19 cellular contexts compared by ENCODE assay signal in genomic region chr10:102841827-102842345, GRCh38. TPM values are rescaled to one million over a fixed set of nuclear protein-coding genes. Genes with fewer than 3 reads are reported as not detected.
DNase-seq lines count a peak whose midpoint lies in the region; ATAC-seq and TF ChIP-seq lines count a peak whose summit lies in the region.
"Had no signal": no experiment of that assay in that cellular context is flagged by ENCODE, and none has a peak within 500 bp of the region (broad histone marks: within the 10 kb centered on the region; RNA-seq: fewer than 3 reads in every experiment).

No MANE protein-coding gene starts in this region.

- TF ChIP-seq CTCF in left lung (IDR thresholded peaks at IDR 0.05) (no peak), MCF 10A (IDR thresholded peaks at IDR 0.05; ENCODE audit: unreplicated experiment) (no peak)

- intact Hi-C loops in left lung (cut with DNase I) (no loop called here), MCF 10A (cut with micrococcal nuclease) (no loop called here)
- intact Hi-C loops in activated naive CD4-positive, alpha-beta T cell treated with anti-CD3 and anti-CD28 coated beads for 36 hours (cut with micrococcal nuclease) = no loop called here

- H3K27me3 ChIP-seq in left lung = no peaks in the 10 kb centered on the region
- H3K27me3 ChIP-seq: BLaER1 had no signal

- CTCF ChIA-PET in activated naive CD4-positive, alpha-beta T cell treated with anti-CD3 and anti-CD28 coated beads for 36 hours (lab: Charles Lee) = no interaction called here
- CTCF ChIA-PET in MCF 10A (lab: Yijun Ruan, JAX) = interaction anchor here (0.5 to 0.6 kb wide), 2 partner anchors 8 to 388 kb away, joined by 4 to 5 read pairs; no protein-coding TSS in a partner anchor

- ATAC-seq in left lung (peak; percentile 35), GM21367 (IDR thresholded peaks at IDR 0.05; ENCODE audit: unreplicated experiment) (no peak)
- ATAC-seq: GM23338 had no signal

- POLR2A ChIA-PET in MCF 10A (lab: Yijun Ruan, JAX) = no interaction called here

- no peaks in the 10 kb centered on the region for H3K36me3 ChIP-seq in left lung
- H3K36me3 ChIP-seq: BLaER1 had no signal

- H3K27me3 Mint-ChIP-seq in activated naive CD4-positive, alpha-beta T cell treated with anti-CD3 and anti-CD28 coated beads for 36 hours (ENCODE audit: low read depth) = peaks cover 3% of the 10 kb centered on the region
- H3K27me3 Mint-ChIP-seq in MCF 10A (ENCODE audit: insufficient read depth, unreplicated experiment) = peaks cover 28% of the 10 kb centered on the region

- no peak overlapping the region for H3K27ac ChIP-seq in left lung
- H3K27ac ChIP-seq: BLaER1 had no signal

- no TSS peak for BruUV-seq in MCF 10A (replicated peaks; lab: Mats Ljungman, UMichigan)

- H3K9me3 ChIP-seq in left lung = peaks cover 0 to 21% of the 10 kb centered on the region in 2 donors

- peaks cover 9% of the 10 kb centered on the region for H3K9me3 Mint-ChIP-seq in activated naive CD4-positive, alpha-beta T cell treated with anti-CD3 and anti-CD28 coated beads for 36 hours
- H3K9me3 Mint-ChIP-seq in MCF 10A (ENCODE audit: unreplicated experiment) = peaks cover 32% of the 10 kb centered on the region

- DNase-seq in DMS79 treated with DMSO at 0.1 percent for 48 hours (lab: John Stamatoyannopoulos, UW) (peak; percentile 60), left lung (no peak), mesenteric fat pad (ENCODE audit: low spot score) (peak; percentile 51), NCI-H1436 (lab: John Stamatoyannopoulos, UW) (no peak), MCF 10A (ENCODE audit: unreplicated experiment) (no peak)
- DNase-seq in activated naive CD4-positive, alpha-beta T cell treated with anti-CD3 and anti-CD28 coated beads for 36 hours = no peak
- DNase-seq: 8988T; CD4-positive, alpha-beta memory T cell; DMS153; DND-41; EL; HCEC 1CT had no signal

- no peak overlapping the region for H3K4me3 Mint-ChIP-seq in activated naive CD4-positive, alpha-beta T cell treated with anti-CD3 and anti-CD28 coated beads for 36 hours
- no peak overlapping the region for H3K4me3 Mint-ChIP-seq in MCF 10A (ENCODE audit: unreplicated experiment)
- H3K4me3 Mint-ChIP-seq: CD14-positive monocyte, GM23338 had no signal

- no peaks in the 10 kb centered on the region for H3K4me1 ChIP-seq in left lung
- H3K4me1 ChIP-seq: BLaER1 had no signal

- H3K27ac Mint-ChIP-seq in activated naive CD4-positive, alpha-beta T cell treated with anti-CD3 and anti-CD28 coated beads for 36 hours = no peak overlapping the region
- H3K27ac Mint-ChIP-seq in MCF 10A (ENCODE audit: low read depth, unreplicated experiment) = no peak overlapping the region
- H3K27ac Mint-ChIP-seq: CD14-positive monocyte; CD4-positive, alpha-beta memory T cell; GM23338 had no signal

- no peaks in the 10 kb centered on the region for H3K4me1 Mint-ChIP-seq in activated naive CD4-positive, alpha-beta T cell treated with anti-CD3 and anti-CD28 coated beads for 36 hours (ENCODE audit: low read depth)
- H3K4me1 Mint-ChIP-seq in MCF 10A (ENCODE audit: insufficient read depth, unreplicated experiment) = no peaks in the 10 kb centered on the region
- H3K4me1 Mint-ChIP-seq: CD14-positive monocyte; CD4-positive, alpha-beta memory T cell had no signal

- no peaks in the 10 kb centered on the region for H3K36me3 Mint-ChIP-seq in activated naive CD4-positive, alpha-beta T cell treated with anti-CD3 and anti-CD28 coated beads for 36 hours (ENCODE audit: low read depth)
- H3K36me3 Mint-ChIP-seq in MCF 10A (ENCODE audit: insufficient read depth, unreplicated experiment) = no peaks in the 10 kb centered on the region

- H3K4me3 ChIP-seq in left lung = no peak overlapping the region
- H3K4me3 ChIP-seq: BLaER1, GM23338 had no signal

RNA-seq across cellular contexts. Expression of gene CYP17A1, which starts 4.7 kb away (rescaled TPM):
- total RNA-seq in left lung (under 1 TPM; 0.52 to 0.58 TPM), mesenteric fat pad (not detected), MCF 10A (2022) (not detected in 2 replicates)
- not detected for total RNA-seq in activated naive CD4-positive, alpha-beta T cell treated with anti-CD3 and anti-CD28 coated beads for 36 hours
- total RNA-seq: A673; CD4-positive, alpha-beta memory T cell; G401; GM23338; HT-29 had no signal

RNA-seq across cellular contexts. Expression of gene BORCS7, which starts 12.2 kb away (rescaled TPM):
- total RNA-seq in left lung (10 to 100 TPM; 15.6 to 24.6 TPM), mesenteric fat pad (25.7 TPM), MCF 10A (2022) (13.1 and 18.0 TPM in 2 replicates)
- total RNA-seq in activated naive CD4-positive, alpha-beta T cell treated with anti-CD3 and anti-CD28 coated beads for 36 hours = 1 to 10 TPM; 5.6 to 5.8 TPM

RNA-seq across cellular contexts. Expression of gene AS3MT, which starts 27.4 kb away (rescaled TPM):
- 1 to 10 TPM; 1.5 to 4.7 TPM for total RNA-seq in left lung
- total RNA-seq in mesenteric fat pad = 2.1 TPM
- total RNA-seq in activated naive CD4-positive, alpha-beta T cell treated with anti-CD3 and anti-CD28 coated beads for 36 hours = 1 to 10 TPM; 1.0 to 1.2 TPM
- 0.25 and 0.26 TPM in 2 replicates for total RNA-seq in MCF 10A (2022)
- total RNA-seq: HT-29 had no signal

Comparison
In these comparisons a context has a peak if more than half of its experiments do, and no peak if none do; other contexts are left out.
1. DNase-seq: peak in DMS79 treated with DMSO at 0.1 percent for 48 hours (single experiment) and mesenteric fat pad (single experiment); none in left lung (0 of 2), NCI-H1436 (single experiment), activated naive CD4-positive, alpha-beta T cell treated with anti-CD3 and anti-CD28 coated beads for 36 hours (single experiment) and MCF 10A (single experiment).